In genomic region chr5:69042915-69043795, GRCh38 we compare ENCODE assay signal across 1 cellular context.
A peak's percentile ranks its signal among the peaks of the same experiment; 100 is the strongest.
TF ChIP-seq lines count a peak whose summit lies in the region.

No MANE protein-coding gene starts in this region.

TF ChIP-seq in HepG2, 621 proteins besides CTCF, POLR2A, EP300 and RAD21 (continued from another document and continues in another):
- TF ChIP-seq ZNF646 (CRISPR knock-in tag; IDR thresholded peaks at IDR 0.05) (no peak), ZBTB38 (CRISPR knock-in tag; IDR thresholded peaks at IDR 0.05) (no peak), ZNF136 (CRISPR knock-in tag; IDR thresholded peaks at IDR 0.05; ENCODE audit: low read depth) (no peak), HNF1B (CRISPR knock-in tag; IDR thresholded peaks at IDR 0.05) (no peak), TAF15 (IDR thresholded peaks at IDR 0.05; ENCODE audit: low read depth, low read length, poor library complexity, severe bottlenecking) (no peak), SIX4 (CRISPR knock-in tag; IDR thresholded peaks at IDR 0.05) (no peak), ZSCAN5A (CRISPR knock-in tag; IDR thresholded peaks at IDR 0.05; ENCODE audit: borderline replicate concordance) (no peak), ZNF616 (CRISPR knock-in tag; IDR thresholded peaks at IDR 0.05; ENCODE audit: low read depth) (no peak), ZBTB7A (CRISPR knock-in tag; IDR thresholded peaks at IDR 0.05) (no peak), ZMYM2 (CRISPR knock-in tag; IDR thresholded peaks at IDR 0.05) (no peak), THAP9 (CRISPR knock-in tag; IDR thresholded peaks at IDR 0.05; ENCODE audit: borderline replicate concordance) (no peak), THAP8 (CRISPR knock-in tag; IDR thresholded peaks at IDR 0.05; ENCODE audit: borderline replicate concordance) (no peak), RARG (CRISPR knock-in tag; IDR thresholded peaks at IDR 0.05; ENCODE audit: low read depth) (no peak), ARHGAP35 (CRISPR knock-in tag; IDR thresholded peaks at IDR 0.05; ENCODE audit: borderline replicate concordance) (no peak), ZBTB20 (CRISPR knock-in tag; IDR thresholded peaks at IDR 0.05; ENCODE audit: borderline replicate concordance, low read depth) (no peak), POLR2AphosphoS2 (IDR thresholded peaks at IDR 0.05; ENCODE audit: low read depth, low read length) (no peak), MEIS2 (CRISPR knock-in tag; IDR thresholded peaks at IDR 0.05) (no peak), ZBTB8A (CRISPR knock-in tag; IDR thresholded peaks at IDR 0.05; ENCODE audit: borderline replicate concordance, low read depth) (no peak), ARID2 (CRISPR knock-in tag; IDR thresholded peaks at IDR 0.05; ENCODE audit: borderline replicate concordance) (no peak), BCLAF1 (IDR thresholded peaks at IDR 0.05) (no peak), TSC22D2 (CRISPR knock-in tag; IDR thresholded peaks at IDR 0.05; ENCODE audit: borderline replicate concordance) (no peak), IKZF4 (CRISPR knock-in tag; IDR thresholded peaks at IDR 0.05; ENCODE audit: borderline replicate concordance, low read depth, not compliant biosample characterization) (no peak), THAP11 (CRISPR knock-in tag; IDR thresholded peaks at IDR 0.05) (peak; percentile 49), KDM6A (CRISPR knock-in tag; IDR thresholded peaks at IDR 0.05; ENCODE audit: low read depth) (no peak), ZNF564 (CRISPR knock-in tag; IDR thresholded peaks at IDR 0.05) (no peak), E2F1 (CRISPR knock-in tag; IDR thresholded peaks at IDR 0.05) (no peak), ZBTB1 (CRISPR knock-in tag; IDR thresholded peaks at IDR 0.05; ENCODE audit: borderline replicate concordance) (no peak), HMG20B (CRISPR knock-in tag; conservative IDR thresholded peaks at IDR 0.05) (no peak), TFE3 (CRISPR knock-in tag; IDR thresholded peaks at IDR 0.05) (no peak), SNAPC5 (CRISPR knock-in tag; IDR thresholded peaks at IDR 0.05; ENCODE audit: borderline replicate concordance) (no peak), ZNF354B (CRISPR knock-in tag; IDR thresholded peaks at IDR 0.05) (no peak), MLX (CRISPR knock-in tag; IDR thresholded peaks at IDR 0.05) (no peak), XRCC5 (optimal IDR thresholded peaks at IDR 0.05; ENCODE audit: low read length) (no peak), MXI1 (IDR thresholded peaks at IDR 0.05; ENCODE audit: borderline replicate concordance, low read depth, low read length) (peak; percentile 4; the same call in 1 of the 3 replicates), POLR2G (IDR thresholded peaks at IDR 0.05; ENCODE audit: low read depth, low read length) (0 out of 2 replicates have a peak, but pooled peaks have one; percentile 40), ZNF598 (CRISPR knock-in tag; IDR thresholded peaks at IDR 0.05; ENCODE audit: borderline replicate concordance) (no peak), NFYC (CRISPR knock-in tag; IDR thresholded peaks at IDR 0.05) (no peak), ISX (CRISPR knock-in tag; conservative IDR thresholded peaks at IDR 0.05) (no peak), ZFP91 (CRISPR knock-in tag; IDR thresholded peaks at IDR 0.05; ENCODE audit: borderline replicate concordance) (no peak)
